In genomic region chr19:27774337-27774736, GRCh38 we compare ENCODE assay signal across 12 cellular contexts.
DNase-seq lines count a peak whose midpoint lies in the region; ATAC-seq and TF ChIP-seq lines count a peak whose summit lies in the region.
"Had no signal": no experiment of that assay in that cellular context is flagged by ENCODE, and none has a peak within 500 bp of the region (broad histone marks: within the 10 kb centered on the region; RNA-seq: fewer than 3 reads in every experiment).

No MANE protein-coding gene starts in this region.

- ATAC-seq in GM18517 (IDR thresholded peaks at IDR 0.05; ENCODE audit: unreplicated experiment), result no peak

- no peaks in the 10 kb centered on the region for H3K4me1 ChIP-seq in BE2C
- H3K4me1 ChIP-seq: Peyer's patch had no signal

- no peaks in the 10 kb centered on the region; the same call in 1 of the 2 replicates for H3K9me3 ChIP-seq in BE2C

- TF ChIP-seq CTCF in BE2C (IDR thresholded peaks at IDR 0.05; ENCODE audit: low read depth, low read length) (peak; percentile 57), GM12872 (IDR thresholded peaks at IDR 0.05; ENCODE audit: insufficient read depth, low read depth, low read length) (peak; percentile 43; the same call in 2 of the 3 replicates), WI38 (IDR thresholded peaks at IDR 0.05; ENCODE audit: low read depth, low read length) (peak; percentile 22; the same call in 1 of the 2 replicates)

- peak; percentile 60 for DNase-seq in BE2C
- peak; percentile 7 for DNase-seq in glomerular visceral epithelial cell (ENCODE audit: extremely low spot score)
- no peak for DNase-seq in NCI-H226
- no peak for DNase-seq in mesenteric fat pad (ENCODE audit: low spot score)
- DNase-seq: activated naive CD4-positive, alpha-beta T cell treated with anti-CD3 and anti-CD28 coated beads, Interleukin-2, amount 50 U/mL, for 16 hours; NCI-H146; nephron progenitor cell; Peyer's patch; stimulated activated naive CD4-positive, alpha-beta T cell had no signal

- no peak overlapping the region for H3K4me3 ChIP-seq in BE2C (ENCODE audit: low read depth, low read length)
- H3K4me3 ChIP-seq in WI38 (ENCODE audit: low read depth, low read length), result no peak overlapping the region
- H3K4me3 ChIP-seq: Peyer's patch had no signal

- H3K27me3 ChIP-seq in BE2C, result no peaks in the 10 kb centered on the region
- H3K27me3 ChIP-seq: Peyer's patch had no signal

- peaks cover 17% of the 10 kb centered on the region for H3K36me3 ChIP-seq in BE2C
- H3K36me3 ChIP-seq: Peyer's patch had no signal

Comparison
In these comparisons a context has a peak if more than half of its experiments do, and no peak if none do; other contexts are left out.
1. DNase-seq: peak in BE2C (single experiment) and glomerular visceral epithelial cell (single experiment); none in NCI-H226 (single experiment) and mesenteric fat pad (single experiment).
2. Peak in every context shown above with its lines, with median percentiles within 50 percentile points of each other: CTCF ChIP-seq.